Comparison of ENCODE assay signal across 19 cellular contexts in genomic region chr6:351867-352289, GRCh38. TPM values are rescaled to one million over a fixed set of nuclear protein-coding genes. Genes with fewer than 3 reads are reported as not detected.
A peak's percentile ranks its signal among the peaks of the same experiment; 100 is the strongest.
DNase-seq lines count a peak whose midpoint lies in the region; ATAC-seq, FAIRE-seq and TF ChIP-seq lines count a peak whose summit lies in the region.
"Had no signal": no experiment of that assay in that cellular context is flagged by ENCODE, and none has a peak within 500 bp of the region (broad histone marks: within the 10 kb centered on the region; RNA-seq: fewer than 3 reads in every experiment).

No MANE protein-coding gene starts in this region.

- no CpG with 5 or more reads among the region's 4 CpGs for WGBS in trophoblast cell (ENCODE audit: extremely low coverage, insufficient coverage, insufficient read length)
- WGBS in prostate gland = 76% methylated on average over 4 of the region's 4 CpGs

- H3K27ac Mint-ChIP-seq in dendritic cell treated with granulocyte-macrophage colony-stimulating factor and Interleukin-4, amounts not matched to agents 40 ng/mL and 50 ng/mL, for 4 days = peak overlapping the region; percentile 40

- no peak for DNase-seq in GM12891 (ENCODE audit: insufficient read length, low spot score)
- no peak for DNase-seq in LNCaP clone FGC (ENCODE audit: low read depth)
- DNase-seq in trophoblast cell = no peak
- no peak for DNase-seq in DMS53 (lab: John Stamatoyannopoulos, UW)
- DNase-seq in prostate gland (ENCODE audit: low spot score) = no peak
- DNase-seq: GF-D8; IMR-90; Kasumi-1; NCI-H1417; NCI-H187 treated with DMSO at 0.1 percent for 48 hours; NCI-H2171; NCI-H446 treated with DMSO at 0.1 percent for 48 hours; NK-92 treated with Interleukin-12 subunit alpha and Interleukin-12 subunit beta, amount 100 ng/mL, for 24 hours; RPMI8226 had no signal

- no peak overlapping the region for H2BK5ac ChIP-seq in trophoblast cell (ENCODE audit: low read depth, low read length, poor library complexity)

- H3K9me3 Mint-ChIP-seq in dendritic cell treated with granulocyte-macrophage colony-stimulating factor and Interleukin-4, amounts not matched to agents 40 ng/mL and 50 ng/mL, for 4 days = no peaks in the 10 kb centered on the region

- no peak overlapping the region for H3K4me2 ChIP-seq in trophoblast cell (ENCODE audit: low read length)

- no peak overlapping the region for H4K12ac ChIP-seq in trophoblast cell (ENCODE audit: low read depth, low read length)

- peaks cover 74% of the 10 kb centered on the region for H3K4me1 Mint-ChIP-seq in dendritic cell treated with granulocyte-macrophage colony-stimulating factor and Interleukin-4, amounts not matched to agents 40 ng/mL and 50 ng/mL, for 4 days (ENCODE audit: low read depth)

- TF ChIP-seq POLR2A in GM12891 (IDR thresholded peaks at IDR 0.05; ENCODE audit: low read depth, low read length) (no peak; the same call in 1 of the 2 replicates), prostate gland (IDR thresholded peaks at IDR 0.05) (no peak)

- H3K4me1 ChIP-seq in trophoblast cell (ENCODE audit: control insufficient read depth in 1 of 2, insufficient read depth in 2 of 2, low read length in 2 of 2) (no peaks in the 10 kb centered on the region), prostate gland (replicated peaks) (peaks cover 5% of the 10 kb centered on the region)
- H3K4me1 ChIP-seq: SJSA1 had no signal

- H3K9ac ChIP-seq in trophoblast cell (ENCODE audit: low read length) = no peak overlapping the region

- H3K27me3 Mint-ChIP-seq in dendritic cell treated with granulocyte-macrophage colony-stimulating factor and Interleukin-4, amounts not matched to agents 40 ng/mL and 50 ng/mL, for 4 days = no peaks in the 10 kb centered on the region

- TF ChIP-seq CTCF in LNCaP clone FGC (IDR thresholded peaks at IDR 0.05; ENCODE audit: control insufficient read depth, extremely low read depth, insufficient read depth) (0 out of 2 replicates have a peak, but pooled peaks have one; percentile 3), prostate gland (IDR thresholded peaks at IDR 0.05) (no peak)

- H4K8ac ChIP-seq in trophoblast cell (ENCODE audit: low read depth, low read length) = no peak overlapping the region

- H3K36me3 ChIP-seq in trophoblast cell (ENCODE audit: control insufficient read depth in 1 of 2, insufficient read depth in 2 of 2, low read length in 2 of 2) (peaks cover 7 to 10% of the 10 kb centered on the region in 2 experiments), prostate gland (no peaks in the 10 kb centered on the region)
- H3K36me3 ChIP-seq: SJSA1 had no signal

- H3K18ac ChIP-seq in trophoblast cell (ENCODE audit: low read length) = no peak overlapping the region

- H4K91ac ChIP-seq in trophoblast cell (ENCODE audit: low read depth, low read length) = no peak overlapping the region

- H3K9me3 ChIP-seq in trophoblast cell (ENCODE audit: insufficient read depth, low read depth, low read length) (peaks cover 61% of the 10 kb centered on the region), prostate gland (no peaks in the 10 kb centered on the region)
- H3K9me3 ChIP-seq: SJSA1 had no signal

- intact Hi-C loops in dendritic cell treated with granulocyte-macrophage colony-stimulating factor and Interleukin-4, amounts not matched to agents 40 ng/mL and 50 ng/mL, for 4 days (cut with micrococcal nuclease) = no loop called here
- intact Hi-C loops in prostate gland (cut with DNase I) = no loop called here

- H2BK120ac ChIP-seq in trophoblast cell (ENCODE audit: insufficient read depth, low read length, poor library complexity) = no peak overlapping the region

- H3K79me2 ChIP-seq in trophoblast cell (ENCODE audit: control insufficient read depth, insufficient read depth, low read length, poor library complexity) = no peaks in the 10 kb centered on the region

- no peaks in the 10 kb centered on the region for H3K79me1 ChIP-seq in trophoblast cell (ENCODE audit: low read length)

- no peak overlapping the region for H2AK5ac ChIP-seq in trophoblast cell (ENCODE audit: low read length)

- no peak overlapping the region for H3K4ac ChIP-seq in trophoblast cell (ENCODE audit: low read depth, low read length)

- H2BK12ac ChIP-seq in trophoblast cell (ENCODE audit: low read length) = no peak overlapping the region

- H3K14ac ChIP-seq in trophoblast cell (ENCODE audit: low read length) = no peak overlapping the region

- H3K27ac ChIP-seq in trophoblast cell (ENCODE audit: low read depth, low read length) (no peak overlapping the region), prostate gland (no peak overlapping the region)
- H3K27ac ChIP-seq: C4-2B, SJSA1 had no signal

- no peak for FAIRE-seq in GM12891 (lab: Jason Lieb, UNC)
- FAIRE-seq: H54 had no signal

- H2AFZ ChIP-seq in trophoblast cell (ENCODE audit: insufficient read depth, low read length, poor library complexity) = no peak overlapping the region

- H3K36me3 Mint-ChIP-seq in dendritic cell treated with granulocyte-macrophage colony-stimulating factor and Interleukin-4, amounts not matched to agents 40 ng/mL and 50 ng/mL, for 4 days (ENCODE audit: low read depth) = peaks cover 75% of the 10 kb centered on the region

- no peak overlapping the region for H3K4me3 Mint-ChIP-seq in dendritic cell treated with granulocyte-macrophage colony-stimulating factor and Interleukin-4, amounts not matched to agents 40 ng/mL and 50 ng/mL, for 4 days

- H3K27me3 ChIP-seq in trophoblast cell (ENCODE audit: insufficient read depth, low read length) (no peaks in the 10 kb centered on the region), prostate gland (replicated peaks; ENCODE audit: insufficient read depth) (no peaks in the 10 kb centered on the region)
- H3K27me3 ChIP-seq: SJSA1 had no signal

- H3K23ac ChIP-seq in trophoblast cell (ENCODE audit: low read length) = no peak overlapping the region

- ATAC-seq in HG02970 (IDR thresholded peaks at IDR 0.05; ENCODE audit: low FRiP score, unreplicated experiment) = no peak

- H3K4me3 ChIP-seq in LNCaP clone FGC (ENCODE audit: low read depth, low read length) (no peak overlapping the region), trophoblast cell (ENCODE audit: low read depth, low read length) (peak overlapping the region; percentile 23), prostate gland (no peak overlapping the region)
- H3K4me3 ChIP-seq: SJSA1 had no signal

TF ChIP-seq in GM12891, 5 proteins besides CTCF, POLR2A, EP300 and RAD21:
- peak; percentile 26; the same call in 1 of the 2 replicates for TF ChIP-seq POLR2AphosphoS5 (IDR thresholded peaks at IDR 0.05; ENCODE audit: low read depth, low read length)
- TF ChIP-seq POU2F2 (IDR thresholded peaks at IDR 0.05; ENCODE audit: low read depth, low read length) = no peak
- TF ChIP-seq SPI1 (IDR thresholded peaks at IDR 0.05; ENCODE audit: low read depth, low read length) = no peak
TF ChIP-seq in GM12891: peak in this region for 1.

RNA-seq across cellular contexts. Expression of gene IRF4, which starts 39.7 kb away (rescaled TPM):
- 240 TPM for polyA plus RNA-seq in GM12891 (2012; ENCODE audit: low read depth, missing spikeins)
- polyA plus RNA-seq in trophoblast cell (2013) = 0.44 and 0.53 TPM in 2 replicates
- 1 to 10 TPM in 1 of 2 donors, under 1 TPM in 1; 0.77 to 1.6 TPM for total RNA-seq in prostate gland
- total RNA-seq: IMR-90 had no signal
- polyA plus RNA-seq: IMR-90 had no signal

RNA-seq across cellular contexts. Expression of gene DUSP22, which starts 59.6 kb away (rescaled TPM):
- 90.4 TPM for polyA plus RNA-seq in GM12891 (2012; ENCODE audit: low read depth, missing spikeins)
- 23.3 and 25.5 TPM in 2 replicates for polyA plus RNA-seq in trophoblast cell (2013)
- total RNA-seq in prostate gland = 10 to 100 TPM; 29.8 to 95.8 TPM
